Comparison of ENCODE assay signal across 13 cellular contexts in genomic region chr1:2583331-2583791, GRCh38. TPM values are rescaled to one million over a fixed set of nuclear protein-coding genes. Genes with fewer than 3 reads are reported as not detected.
DNase-seq lines count a peak whose midpoint lies in the region; ATAC-seq and TF ChIP-seq lines count a peak whose summit lies in the region.
"Had no signal": no experiment of that assay in that cellular context is flagged by ENCODE, and none has a peak within 500 bp of the region (broad histone marks: within the 10 kb centered on the region; RNA-seq: fewer than 3 reads in every experiment).

No MANE protein-coding gene starts in this region.

- no peaks in the 10 kb centered on the region for H3K9me3 ChIP-seq in neural progenitor cell (ENCODE audit: low read depth)

- H3K4me2 ChIP-seq in GM23338, result 0 out of 2 replicates have a peak overlapping the region, but pooled peaks have one; percentile 26
- H3K4me2 ChIP-seq in neural progenitor cell, result no peak overlapping the region

- H3K9me3 Mint-ChIP-seq in GM23338 (no peaks in the 10 kb centered on the region), nephron (no peaks in the 10 kb centered on the region), neural progenitor cell (no peaks in the 10 kb centered on the region)
- H3K9me3 Mint-ChIP-seq in activated naive CD8-positive, alpha-beta T cell treated with anti-CD3 and anti-CD28 coated beads, Interleukin-2, amount 10 ng/mL, durations not matched to agents 7 days and 5 days, result no peaks in the 10 kb centered on the region

- H3K27me3 Mint-ChIP-seq in GM23338 (ENCODE audit: insufficient read depth, low read depth, poor library complexity) (peaks cover 7% of the 10 kb centered on the region), nephron (ENCODE audit: low read depth) (peaks cover 5% of the 10 kb centered on the region), neural progenitor cell (ENCODE audit: insufficient read depth, low read depth) (peaks cover 10% of the 10 kb centered on the region)
- no peaks in the 10 kb centered on the region for H3K27me3 Mint-ChIP-seq in activated naive CD8-positive, alpha-beta T cell treated with anti-CD3 and anti-CD28 coated beads, Interleukin-2, amount 10 ng/mL, durations not matched to agents 7 days and 5 days

- ATAC-seq in GM23338, result no peak
- no peak for ATAC-seq in activated naive CD8-positive, alpha-beta T cell treated with anti-CD3 and anti-CD28 coated beads, Interleukin-2, amount 10 ng/mL, durations not matched to agents 7 days and 5 days (ENCODE audit: low read depth)
- ATAC-seq: SK-N-SH treated with all-trans-retinoic acid at 6 μM for 48 hours had no signal

- H3K4me1 Mint-ChIP-seq in GM23338, result peaks cover 24% of the 10 kb centered on the region
- H3K4me1 Mint-ChIP-seq in activated naive CD8-positive, alpha-beta T cell treated with anti-CD3 and anti-CD28 coated beads, Interleukin-2, amount 10 ng/mL, durations not matched to agents 7 days and 5 days, result peaks cover 43% of the 10 kb centered on the region
- H3K4me1 Mint-ChIP-seq in nephron, result peaks cover 22% of the 10 kb centered on the region
- peaks cover 29% of the 10 kb centered on the region for H3K4me1 Mint-ChIP-seq in neural progenitor cell

- H3K27ac ChIP-seq in GM23338 (ENCODE audit: low read depth) (no peak overlapping the region), neural progenitor cell (no peak overlapping the region)
- H3K27ac ChIP-seq: cardiac muscle cell had no signal

- no peaks in the 10 kb centered on the region for H3K36me3 Mint-ChIP-seq in GM23338 (ENCODE audit: low read depth)
- peaks cover 4% of the 10 kb centered on the region for H3K36me3 Mint-ChIP-seq in activated naive CD8-positive, alpha-beta T cell treated with anti-CD3 and anti-CD28 coated beads, Interleukin-2, amount 10 ng/mL, durations not matched to agents 7 days and 5 days
- H3K36me3 Mint-ChIP-seq in nephron (ENCODE audit: low read depth), result no peaks in the 10 kb centered on the region
- H3K36me3 Mint-ChIP-seq in neural progenitor cell, result no peaks in the 10 kb centered on the region

- H3K9ac ChIP-seq in neural progenitor cell, result no peak overlapping the region

- H3K36me3 ChIP-seq in GM23338 (ENCODE audit: insufficient read depth), result no peaks in the 10 kb centered on the region
- no peaks in the 10 kb centered on the region for H3K36me3 ChIP-seq in neural progenitor cell
- H3K36me3 ChIP-seq: cardiac muscle cell had no signal

- H2AFZ ChIP-seq in GM23338 (no peak overlapping the region), neural progenitor cell (replicated peaks) (no peak overlapping the region)

- POLR2A ChIA-PET in activated naive CD8-positive, alpha-beta T cell treated with anti-CD3 and anti-CD28 coated beads, Interleukin-2, amount 10 ng/mL, durations not matched to agents 7 days and 5 days (lab: Charles Lee), result interaction anchor here (0.8 to 7.8 kb wide), 8 partner anchors 9 to 171 kb away, joined by 3 to 231 read pairs (median 12); partner anchors contain the start of genes PANK4, PEX10 and TNFRSF14

- DNase-seq in DMS53 (lab: John Stamatoyannopoulos, UW), result peak; percentile 16
- no peak for DNase-seq in DMS53 treated with DMSO at 0.1 percent for 48 hours (lab: John Stamatoyannopoulos, UW; ENCODE audit: unreplicated experiment)
- DNase-seq in GM23338 (ENCODE audit: low spot score), result peak; percentile 41
- no peak for DNase-seq in activated naive CD8-positive, alpha-beta T cell treated with anti-CD3 and anti-CD28 coated beads, Interleukin-2, amount 10 ng/mL, durations not matched to agents 7 days and 5 days
- DNase-seq in A172 (ENCODE audit: low spot score), result no peak
- no peak for DNase-seq in glomerular visceral epithelial cell (ENCODE audit: extremely low spot score)
- no peak for DNase-seq in neural progenitor cell (ENCODE audit: low spot score)
- DNase-seq: activated CD8-positive, alpha-beta memory T cell treated with anti-CD3 and anti-CD28 coated beads, Interleukin-2, amount 50 U/mL, for 4 hours; NCI-H1417 treated with DMSO at 0.1 percent for 48 hours had no signal

- H4K20me1 ChIP-seq in GM23338 (replicated peaks; ENCODE audit: insufficient read depth) (no peaks in the 10 kb centered on the region), neural progenitor cell (ENCODE audit: low read depth) (peaks cover 6% of the 10 kb centered on the region)

- H3K27me3 ChIP-seq in GM23338 (ENCODE audit: insufficient read depth) (no peaks in the 10 kb centered on the region), neural progenitor cell (no peaks in the 10 kb centered on the region)
- H3K27me3 ChIP-seq: cardiac muscle cell had no signal

- H3K4me3 Mint-ChIP-seq in GM23338 (no peak overlapping the region), nephron (peak overlapping the region; percentile 88 to 89 (median 88)), neural progenitor cell (no peak overlapping the region)
- H3K4me3 Mint-ChIP-seq in activated naive CD8-positive, alpha-beta T cell treated with anti-CD3 and anti-CD28 coated beads, Interleukin-2, amount 10 ng/mL, durations not matched to agents 7 days and 5 days, result peak overlapping the region; percentile 95

- H3K9me2 ChIP-seq in GM23338 (ENCODE audit: insufficient read depth), result no peaks in the 10 kb centered on the region

- H3K4me3 ChIP-seq in GM23338 (no peak overlapping the region), neural progenitor cell (no peak overlapping the region)
- H3K4me3 ChIP-seq: cardiac muscle cell had no signal

- TF ChIP-seq CTCF in GM23338 (conservative IDR thresholded peaks at IDR 0.05; ENCODE audit: low read depth in 2 of 2) (no peak), nephron (IDR thresholded peaks at IDR 0.05; ENCODE audit: unreplicated experiment in 3 of 3) (no peak), neural progenitor cell (IDR thresholded peaks at IDR 0.05) (no peak)

- peaks cover 13% of the 10 kb centered on the region for H3K4me1 ChIP-seq in GM23338 (ENCODE audit: insufficient read depth)
- peaks cover 22% of the 10 kb centered on the region for H3K4me1 ChIP-seq in neural progenitor cell

- H3F3A ChIP-seq in GM23338 (replicated peaks; ENCODE audit: low read depth) (no peaks in the 10 kb centered on the region), neural progenitor cell (ENCODE audit: low read depth) (peaks cover 22% of the 10 kb centered on the region)

- H3K27ac Mint-ChIP-seq in GM23338 (no peak overlapping the region), nephron (peak overlapping the region; percentile 86 to 94 (median 93)), neural progenitor cell (no peak overlapping the region)
- H3K27ac Mint-ChIP-seq in activated naive CD8-positive, alpha-beta T cell treated with anti-CD3 and anti-CD28 coated beads, Interleukin-2, amount 10 ng/mL, durations not matched to agents 7 days and 5 days, result peak overlapping the region; percentile 96

- H3K79me2 ChIP-seq in GM23338 (replicated peaks; ENCODE audit: insufficient read depth) (no peaks in the 10 kb centered on the region), neural progenitor cell (ENCODE audit: low read depth) (peaks cover 3% of the 10 kb centered on the region)

TF ChIP-seq in GM23338, 12 proteins besides CTCF, POLR2A, EP300 and RAD21:
- TF ChIP-seq STAT1 (IDR thresholded peaks at IDR 0.05; ENCODE audit: unreplicated experiment), result no peak
TF ChIP-seq in GM23338: peak in this region for 0.

RNA-seq across cellular contexts. Expression of gene PRXL2B, which starts 3.2 kb away (rescaled TPM):
- 35.1 and 44.0 TPM in 2 replicates for total RNA-seq in GM23338 (2014; rRNA removed; shearing (Covaris generic))
- polyA plus RNA-seq in GM23338 (2016; fragmentation: Nextera tagmentation; extraction: Ambion mirVana), result 25.5 and 25.6 TPM in 2 replicates
- 10 to 100 TPM; 37.3 to 37.6 TPM for total RNA-seq in activated naive CD8-positive, alpha-beta T cell treated with anti-CD3 and anti-CD28 coated beads, Interleukin-2, amount 10 ng/mL, durations not matched to agents 7 days and 5 days
- 23.1 and 27.9 TPM in 2 replicates for total RNA-seq in A172 (2014; rRNA removed; shearing (Covaris generic))
- total RNA-seq in neural progenitor cell (ENCODE audit: low replicate concordance), result 10.0 and 29.6 TPM in 2 replicates

RNA-seq across cellular contexts. Expression of gene TNFRSF14, which starts 27.2 kb away (rescaled TPM):
- 0.85 TPM in 1 of 2 replicates, not detected in the other for total RNA-seq in GM23338 (2014; rRNA removed; shearing (Covaris generic))
- polyA plus RNA-seq in GM23338 (2016; fragmentation: Nextera tagmentation; extraction: Ambion mirVana), result not detected in 2 replicates
- total RNA-seq in activated naive CD8-positive, alpha-beta T cell treated with anti-CD3 and anti-CD28 coated beads, Interleukin-2, amount 10 ng/mL, durations not matched to agents 7 days and 5 days, result 100 to 1,000 TPM; 131 to 134 TPM
- 0.05 and 0.10 TPM in 2 replicates for total RNA-seq in A172 (2014; rRNA removed; shearing (Covaris generic))
- total RNA-seq in neural progenitor cell (ENCODE audit: low replicate concordance), result 0.65 TPM in 1 of 2 replicates, not detected in the other

RNA-seq across cellular contexts. Expression of gene MMEL1, which starts 49.5 kb away (rescaled TPM):
- total RNA-seq in GM23338 (2014; rRNA removed; shearing (Covaris generic)), result 0.43 and 0.90 TPM in 2 replicates
- polyA plus RNA-seq in GM23338 (2016; fragmentation: Nextera tagmentation; extraction: Ambion mirVana), result 0.57 and 0.71 TPM in 2 replicates
- 1 to 10 TPM; 3.0 to 4.1 TPM for total RNA-seq in activated naive CD8-positive, alpha-beta T cell treated with anti-CD3 and anti-CD28 coated beads, Interleukin-2, amount 10 ng/mL, durations not matched to agents 7 days and 5 days
- total RNA-seq in A172 (2014; rRNA removed; shearing (Covaris generic)), result not detected in 2 replicates
- total RNA-seq in neural progenitor cell (ENCODE audit: low replicate concordance), result 0.19 and 0.31 TPM in 2 replicates
- total RNA-seq: cardiac muscle cell, Daoy had no signal
- polyA plus RNA-seq: cardiac muscle cell had no signal

RNA-seq across cellular contexts. Expression of gene HES5, which starts 53.3 kb away (rescaled TPM):
- 0.21 TPM in 1 of 2 replicates, not detected in the other for total RNA-seq in GM23338 (2014; rRNA removed; shearing (Covaris generic))
- 0.16 TPM in 1 of 2 replicates, not detected in the other for polyA plus RNA-seq in GM23338 (2016; fragmentation: Nextera tagmentation; extraction: Ambion mirVana)
- total RNA-seq in activated naive CD8-positive, alpha-beta T cell treated with anti-CD3 and anti-CD28 coated beads, Interleukin-2, amount 10 ng/mL, durations not matched to agents 7 days and 5 days, result not detected
- total RNA-seq in A172 (2014; rRNA removed; shearing (Covaris generic)), result not detected in 2 replicates
- total RNA-seq in neural progenitor cell (ENCODE audit: low replicate concordance), result 6.4 and 28.2 TPM in 2 replicates
- total RNA-seq: cardiac muscle cell, Daoy had no signal
- polyA plus RNA-seq: cardiac muscle cell had no signal

RNA-seq across cellular contexts. Expression of gene PANK4, which starts 57.0 kb away (rescaled TPM):
- 31.2 and 43.7 TPM in 2 replicates for total RNA-seq in GM23338 (2014; rRNA removed; shearing (Covaris generic))
- 25.4 and 25.8 TPM in 2 replicates for polyA plus RNA-seq in GM23338 (2016; fragmentation: Nextera tagmentation; extraction: Ambion mirVana)
- total RNA-seq in activated naive CD8-positive, alpha-beta T cell treated with anti-CD3 and anti-CD28 coated beads, Interleukin-2, amount 10 ng/mL, durations not matched to agents 7 days and 5 days, result 10 to 100 TPM; 86.5 to 88.9 TPM
- total RNA-seq in A172 (2014; rRNA removed; shearing (Covaris generic)), result 6.5 and 7.7 TPM in 2 replicates
- 30.6 and 53.9 TPM in 2 replicates for total RNA-seq in neural progenitor cell (ENCODE audit: low replicate concordance)

Comparison
In these comparisons a context has a peak if more than half of its experiments do, and no peak if none do; other contexts are left out.
1. DNase-seq: peak in DMS53 (single experiment) and GM23338 (single experiment); none in DMS53 treated with DMSO at 0.1 percent for 48 hours (single experiment), activated naive CD8-positive, alpha-beta T cell treated with anti-CD3 and anti-CD28 coated beads, Interleukin-2, amount 10 ng/mL, durations not matched to agents 7 days and 5 days (single experiment), A172 (single experiment), glomerular visceral epithelial cell (single experiment) and neural progenitor cell (single experiment).
2. H3K27ac Mint-ChIP-seq: peak in activated naive CD8-positive, alpha-beta T cell treated with anti-CD3 and anti-CD28 coated beads, Interleukin-2, amount 10 ng/mL, durations not matched to agents 7 days and 5 days (single experiment) and nephron (3 of 3); none in GM23338 (single experiment) and neural progenitor cell (single experiment).
3. H3K4me3 Mint-ChIP-seq: peak in activated naive CD8-positive, alpha-beta T cell treated with anti-CD3 and anti-CD28 coated beads, Interleukin-2, amount 10 ng/mL, durations not matched to agents 7 days and 5 days (single experiment) and nephron (3 of 3); none in GM23338 (single experiment) and neural progenitor cell (single experiment).
4. RNA of gene TNFRSF14, which starts 27.2 kb away (total RNA-seq): 131 to 134 TPM in activated naive CD8-positive, alpha-beta T cell treated with anti-CD3 and anti-CD28 coated beads, Interleukin-2, amount 10 ng/mL, durations not matched to agents 7 days and 5 days; 0.85 TPM in GM23338, 0.05 to 0.10 TPM in A172 and 0.65 TPM in neural progenitor cell; every median in the first group is over 10 times any median in the second.